Comparison of ENCODE assay signal across 1 cellular context in genomic region chr4:44670466-44671199, GRCh38.
TF ChIP-seq lines count a peak whose summit lies in the region.

No MANE protein-coding gene starts in this region.

TF ChIP-seq in K562, 482 proteins besides CTCF, POLR2A, EP300 and RAD21:
- no peak for TF ChIP-seq SPI1 (IDR thresholded peaks at IDR 0.05; ENCODE audit: borderline replicate concordance, low read depth, low read length)
- TF ChIP-seq ZNF354B (CRISPR knock-in tag; IDR thresholded peaks at IDR 0.05) = no peak
- no peak for TF ChIP-seq MTA3 (IDR thresholded peaks at IDR 0.05; ENCODE audit: borderline replicate concordance)
- TF ChIP-seq NUFIP1 (IDR thresholded peaks at IDR 0.05; ENCODE audit: partially characterized antibody) = no peak
- no peak for TF ChIP-seq CHD7 (IDR thresholded peaks at IDR 0.05; ENCODE audit: low read depth, low read length)
- TF ChIP-seq SMAD2 (IDR thresholded peaks at IDR 0.05; ENCODE audit: low read depth, low read length) = no peak
- no peak for TF ChIP-seq ZNF280B (CRISPR knock-in tag; IDR thresholded peaks at IDR 0.05)
- TF ChIP-seq HCFC1 (IDR thresholded peaks at IDR 0.05; ENCODE audit: low read depth, low read length) = no peak
- TF ChIP-seq THRB (CRISPR knock-in tag; conservative IDR thresholded peaks at IDR 0.05) = no peak
- TF ChIP-seq TBP (optimal IDR thresholded peaks at IDR 0.05; ENCODE audit: low read depth, low read length) = no peak
- no peak for TF ChIP-seq HMG20B (CRISPR knock-in tag; IDR thresholded peaks at IDR 0.05)
- TF ChIP-seq RBM39 (optimal IDR thresholded peaks at IDR 0.05; ENCODE audit: low read depth, low read length) = no peak
- TF ChIP-seq CBFA2T2 (conservative IDR thresholded peaks at IDR 0.05) = no peak
- TF ChIP-seq ZBTB5 (IDR thresholded peaks at IDR 0.05) = no peak
- no peak for TF ChIP-seq ZBTB26 (CRISPR knock-in tag; IDR thresholded peaks at IDR 0.05)
- TF ChIP-seq HMG20A (CRISPR knock-in tag; conservative IDR thresholded peaks at IDR 0.05) = no peak
- no peak for TF ChIP-seq NFE2L1 (tag; IDR thresholded peaks at IDR 0.05; ENCODE audit: borderline replicate concordance, low read depth)
- TF ChIP-seq ZNF780A (CRISPR knock-in tag; IDR thresholded peaks at IDR 0.05) = no peak
- no peak for TF ChIP-seq NKRF (IDR thresholded peaks at IDR 0.05; ENCODE audit: borderline replicate concordance)
